In genomic region chr11:72072348-72072747, GRCh38 we compare ENCODE assay signal across 10 cellular contexts. TPM values are rescaled to one million over a fixed set of nuclear protein-coding genes. Genes with fewer than 3 reads are reported as not detected.
DNase-seq lines count a peak whose midpoint lies in the region; TF ChIP-seq lines count a peak whose summit lies in the region.
"Had no signal": no experiment of that assay in that cellular context is flagged by ENCODE, and none has a peak within 500 bp of the region (broad histone marks: within the 10 kb centered on the region; RNA-seq: fewer than 3 reads in every experiment).

No MANE protein-coding gene starts in this region.

- H3K36me3 ChIP-seq in OCI-LY1 (ENCODE audit: insufficient read depth, low read length) (peaks cover 24% of the 10 kb centered on the region; the same call in 1 of the 2 replicates), parathyroid adenoma (ENCODE audit: control insufficient read depth, insufficient read depth, low read length) (no peaks in the 10 kb centered on the region)

- H3K4me3 Mint-ChIP-seq in endothelial cell (ENCODE audit: unreplicated experiment) = no peak overlapping the region

- peaks cover 5% of the 10 kb centered on the region for H3K36me3 Mint-ChIP-seq in endothelial cell (ENCODE audit: low read depth, unreplicated experiment)

- no peaks in the 10 kb centered on the region for H3K27me3 ChIP-seq in OCI-LY1 (ENCODE audit: insufficient read depth, low read length)
- no peaks in the 10 kb centered on the region for H3K27me3 ChIP-seq in parathyroid adenoma (ENCODE audit: control insufficient read depth, insufficient read depth, low read length)

- TF ChIP-seq CTCF in OCI-LY1 (IDR thresholded peaks at IDR 0.05; ENCODE audit: low read length) (no peak), endothelial cell (IDR thresholded peaks at IDR 0.05; ENCODE audit: unreplicated experiment) (no peak), parathyroid adenoma (IDR thresholded peaks at IDR 0.05) (no peak)

- H3K9me3 ChIP-seq in OCI-LY1 (ENCODE audit: low read length) = no peaks in the 10 kb centered on the region
- H3K9me3 ChIP-seq in parathyroid adenoma (ENCODE audit: control insufficient read depth, low read length) = no peaks in the 10 kb centered on the region

- peak; percentile 68 for DNase-seq in Daoy (ENCODE audit: low read depth)
- no peak for DNase-seq in endothelial cell (ENCODE audit: low spot score)
- DNase-seq in NCI-H774 (lab: John Stamatoyannopoulos, UW) = no peak
- DNase-seq in iPS-NIHi11 (ENCODE audit: low spot score) = no peak
- DNase-seq in NCI-H524 treated with DMSO at 0.1 percent for 48 hours (lab: John Stamatoyannopoulos, UW) = no peak
- no peak for DNase-seq in mesenteric fat pad (ENCODE audit: low spot score)
- DNase-seq: amniotic stem cell, NCI-H748 treated with DMSO at 0.1 percent for 48 hours had no signal

- H3K9me3 Mint-ChIP-seq in endothelial cell (ENCODE audit: unreplicated experiment) = no peaks in the 10 kb centered on the region

- H2AFZ ChIP-seq in OCI-LY1 (ENCODE audit: low read length) (no peak overlapping the region), parathyroid adenoma (no peak overlapping the region)

- no peak overlapping the region for H3K4me3 ChIP-seq in OCI-LY1 (ENCODE audit: low read depth, low read length, poor library complexity, severe bottlenecking)
- H3K4me3 ChIP-seq in parathyroid adenoma (ENCODE audit: low read depth, low read length) = no peak overlapping the region

- H3K27ac Mint-ChIP-seq in endothelial cell (ENCODE audit: unreplicated experiment) = peak overlapping the region; percentile 81

- no peaks in the 10 kb centered on the region for H3K9me2 ChIP-seq in OCI-LY1 (ENCODE audit: low read depth, low read length)

- H3K27ac ChIP-seq in OCI-LY1 (ENCODE audit: low read depth, low read length, poor library complexity, severe bottlenecking) = peak overlapping the region; percentile 63
- peak overlapping the region; percentile 24 for H3K27ac ChIP-seq in parathyroid adenoma

- H3K79me2 ChIP-seq in OCI-LY1 (ENCODE audit: insufficient read depth, low read length) = peaks cover 81% of the 10 kb centered on the region
- peaks cover 8% of the 10 kb centered on the region for H3K79me2 ChIP-seq in parathyroid adenoma

- no peaks in the 10 kb centered on the region for H3F3A ChIP-seq in OCI-LY1 (ENCODE audit: insufficient read depth, low read length)

- H3K4me2 ChIP-seq in OCI-LY1 (ENCODE audit: low read length) (peak overlapping the region; percentile 27; the same call in 1 of the 2 replicates), parathyroid adenoma (ENCODE audit: low read length) (no peak overlapping the region)

- H3K4me1 ChIP-seq in OCI-LY1 (ENCODE audit: insufficient read depth, low read length, severe bottlenecking) (peaks cover 63% of the 10 kb centered on the region), parathyroid adenoma (peaks cover 16% of the 10 kb centered on the region)

- H3K9ac ChIP-seq in OCI-LY1 (ENCODE audit: low read length) (no peak overlapping the region; the same call in 1 of the 2 replicates), parathyroid adenoma (no peak overlapping the region)

- no peaks in the 10 kb centered on the region for H4K20me1 ChIP-seq in OCI-LY1 (ENCODE audit: insufficient read depth, low read length)

- peaks cover 5% of the 10 kb centered on the region for H3K27me3 Mint-ChIP-seq in endothelial cell (ENCODE audit: unreplicated experiment)

- peaks cover 47% of the 10 kb centered on the region for H3K4me1 Mint-ChIP-seq in endothelial cell (ENCODE audit: unreplicated experiment)

RNA-seq across cellular contexts. Expression of gene NUMA1, which starts 8.0 kb away (rescaled TPM):
- 74.2 and 76.7 TPM in 2 replicates for total RNA-seq in Daoy (2014; rRNA removed; shearing (Covaris generic))
- total RNA-seq in endothelial cell (ENCODE audit: unreplicated experiment) = 173 TPM
- total RNA-seq in mesenteric fat pad = 100 TPM

RNA-seq across cellular contexts. Expression of gene LRRC51, which starts 8.3 kb away (rescaled TPM):
- total RNA-seq in Daoy (2014; rRNA removed; shearing (Covaris generic)) = 3.3 and 6.4 TPM in 2 replicates
- total RNA-seq in endothelial cell (ENCODE audit: unreplicated experiment) (5.8 TPM), mesenteric fat pad (7.0 TPM)

RNA-seq across cellular contexts. Expression of gene LAMTOR1, which starts 30.7 kb away (rescaled TPM):
- 86.8 and 90.6 TPM in 2 replicates for total RNA-seq in Daoy (2014; rRNA removed; shearing (Covaris generic))
- 105 TPM for total RNA-seq in endothelial cell (ENCODE audit: unreplicated experiment)
- 117 TPM for total RNA-seq in mesenteric fat pad

RNA-seq across cellular contexts. Expression of gene TOMT, which starts 33.4 kb away (rescaled TPM):
- not detected in 2 replicates for total RNA-seq in Daoy (2014; rRNA removed; shearing (Covaris generic))
- total RNA-seq in endothelial cell (ENCODE audit: unreplicated experiment) = not detected
- not detected for total RNA-seq in mesenteric fat pad

RNA-seq across cellular contexts. Expression of gene ANAPC15, which starts 40.1 kb away (rescaled TPM):
- total RNA-seq in Daoy (2014; rRNA removed; shearing (Covaris generic)) = 38.8 and 56.7 TPM in 2 replicates
- total RNA-seq in endothelial cell (ENCODE audit: unreplicated experiment) (36.5 TPM), mesenteric fat pad (29.1 TPM)
